In the genomic region with DNA sequence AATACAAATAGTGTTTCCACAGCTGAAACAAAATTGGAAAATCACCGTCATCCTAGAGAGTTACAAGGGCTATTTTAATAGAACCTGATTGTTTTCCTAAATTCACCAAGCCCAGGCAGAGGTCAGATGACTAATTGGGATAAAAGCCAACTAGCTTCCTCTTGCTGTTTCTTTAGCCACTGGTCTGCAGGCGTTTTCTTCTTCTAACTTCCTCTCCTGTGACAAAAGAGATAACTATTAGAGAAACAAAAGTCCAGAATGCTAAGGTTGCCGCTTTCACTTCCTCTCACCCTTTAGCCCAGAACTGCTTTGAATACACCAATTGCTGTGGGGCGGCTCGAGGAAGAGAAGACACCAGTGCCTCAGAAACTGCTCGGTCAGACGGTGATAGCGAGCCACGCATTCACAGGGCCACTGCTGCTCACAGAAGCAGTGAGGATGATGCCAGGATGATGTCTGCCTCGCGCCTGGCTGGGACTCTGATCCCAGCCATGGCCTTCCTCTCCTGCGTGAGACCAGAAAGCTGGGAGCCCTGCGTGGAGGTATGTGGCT, we compare ENCODE assay signal across 1 cellular context.
TF ChIP-seq lines count a peak whose summit lies in the region.

TLR4 (plus strand) TSS at position 380 of the 552 bp plus-strand sequence; CDS start at position 450, 70 bp downstream.

TF ChIP-seq in H1, 55 proteins besides CTCF, POLR2A, EP300 and RAD21:
- TF ChIP-seq POLR2AphosphoS5 (IDR thresholded peaks at IDR 0.05; ENCODE audit: low read depth, low read length) = no peak
- no peak for TF ChIP-seq TAF1 (IDR thresholded peaks at IDR 0.05; ENCODE audit: low read depth, low read length)
- no peak for TF ChIP-seq BCL11A (IDR thresholded peaks at IDR 0.05; ENCODE audit: low read depth in 2 of 2, low read length in 2 of 2)
